1 cellular context compared by ENCODE assay signal in the genomic region with DNA sequence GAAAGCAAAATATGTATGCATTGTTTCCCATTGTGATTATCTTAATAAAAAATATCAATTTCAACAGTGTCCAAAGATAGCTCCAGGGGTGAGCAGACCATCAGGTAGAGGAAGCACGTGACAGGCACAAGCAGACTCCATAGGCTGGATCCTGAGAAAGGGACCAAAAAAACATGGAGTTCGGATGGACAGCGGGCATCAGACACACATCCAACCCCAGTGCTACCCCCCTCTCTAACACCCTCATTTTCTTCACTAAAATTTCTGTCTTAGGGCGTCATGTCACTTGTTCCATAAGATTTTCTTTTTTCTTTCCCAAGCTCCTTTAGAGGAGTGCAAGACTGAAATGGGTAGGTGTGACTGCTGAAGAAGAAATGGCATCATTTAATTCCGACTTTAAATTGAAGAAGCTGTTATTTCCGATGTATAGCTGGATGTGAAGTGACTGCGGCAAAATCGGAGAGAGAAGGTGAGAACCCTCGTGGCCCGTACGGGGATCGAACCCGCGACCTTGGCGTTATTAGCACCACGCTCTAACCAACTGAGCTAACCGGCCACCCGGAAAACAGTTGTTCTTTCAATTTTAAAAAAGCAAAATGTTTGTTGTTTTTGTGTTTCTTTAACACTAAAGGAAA.
TF ChIP-seq lines count a peak whose summit lies in the region.

No MANE protein-coding gene starts in this region.

TF ChIP-seq in A549, 52 proteins besides CTCF, POLR2A, EP300 and RAD21 (continued from another document):
- TF ChIP-seq, protein P1, sequence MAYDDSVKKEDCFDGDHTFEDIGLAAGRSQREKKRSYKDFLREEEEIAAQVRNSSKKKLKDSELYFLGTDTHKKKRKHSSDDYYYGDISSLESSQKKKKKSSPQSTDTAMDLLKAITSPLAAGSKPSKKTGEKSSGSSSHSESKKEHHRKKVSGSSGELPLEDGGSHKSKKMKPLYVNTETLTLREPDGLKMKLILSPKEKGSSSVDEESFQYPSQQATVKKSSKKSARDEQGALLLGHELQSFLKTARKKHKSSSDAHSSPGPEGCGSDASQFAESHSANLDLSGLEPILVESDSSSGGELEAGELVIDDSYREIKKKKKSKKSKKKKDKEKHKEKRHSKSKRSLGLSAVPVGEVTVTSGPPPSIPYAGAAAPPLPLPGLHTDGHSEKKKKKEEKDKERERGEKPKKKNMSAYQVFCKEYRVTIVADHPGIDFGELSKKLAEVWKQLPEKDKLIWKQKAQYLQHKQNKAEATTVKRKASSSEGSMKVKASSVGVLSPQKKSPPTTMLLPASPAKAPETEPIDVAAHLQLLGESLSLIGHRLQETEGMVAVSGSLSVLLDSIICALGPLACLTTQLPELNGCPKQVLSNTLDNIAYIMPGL (CRISPR knock-in tag; IDR thresholded peaks at IDR 0.05; ENCODE audit: borderline replicate concordance), result no peak
- TF ChIP-seq EHMT2 (IDR thresholded peaks at IDR 0.05; ENCODE audit: low read depth), result no peak
- no peak for TF ChIP-seq SMC3 (IDR thresholded peaks at IDR 0.05)
- TF ChIP-seq EHF (CRISPR knock-in tag; IDR thresholded peaks at IDR 0.05), result no peak
- peak; percentile 43; the same call in 1 of the 2 replicates for TF ChIP-seq RCOR1 (IDR thresholded peaks at IDR 0.05; ENCODE audit: low read depth, low read length)
- TF ChIP-seq ZFP36 (IDR thresholded peaks at IDR 0.05; ENCODE audit: borderline replicate concordance, partially characterized antibody), result no peak
- TF ChIP-seq, protein P2, sequence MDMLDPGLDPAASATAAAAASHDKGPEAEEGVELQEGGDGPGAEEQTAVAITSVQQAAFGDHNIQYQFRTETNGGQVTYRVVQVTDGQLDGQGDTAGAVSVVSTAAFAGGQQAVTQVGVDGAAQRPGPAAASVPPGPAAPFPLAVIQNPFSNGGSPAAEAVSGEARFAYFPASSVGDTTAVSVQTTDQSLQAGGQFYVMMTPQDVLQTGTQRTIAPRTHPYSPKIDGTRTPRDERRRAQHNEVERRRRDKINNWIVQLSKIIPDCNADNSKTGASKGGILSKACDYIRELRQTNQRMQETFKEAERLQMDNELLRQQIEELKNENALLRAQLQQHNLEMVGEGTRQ (IDR thresholded peaks at IDR 0.05), result peak; percentile 52
- TF ChIP-seq SREBF2 (IDR thresholded peaks at IDR 0.05), result peak; percentile 42
- no peak for TF ChIP-seq JUN (IDR thresholded peaks at IDR 0.05)
- no peak for TF ChIP-seq RNF2 (IDR thresholded peaks at IDR 0.05; ENCODE audit: borderline replicate concordance, low read depth)
- TF ChIP-seq PHF8 (IDR thresholded peaks at IDR 0.05; ENCODE audit: borderline replicate concordance, low read depth), result no peak
- TF ChIP-seq, protein P3, sequence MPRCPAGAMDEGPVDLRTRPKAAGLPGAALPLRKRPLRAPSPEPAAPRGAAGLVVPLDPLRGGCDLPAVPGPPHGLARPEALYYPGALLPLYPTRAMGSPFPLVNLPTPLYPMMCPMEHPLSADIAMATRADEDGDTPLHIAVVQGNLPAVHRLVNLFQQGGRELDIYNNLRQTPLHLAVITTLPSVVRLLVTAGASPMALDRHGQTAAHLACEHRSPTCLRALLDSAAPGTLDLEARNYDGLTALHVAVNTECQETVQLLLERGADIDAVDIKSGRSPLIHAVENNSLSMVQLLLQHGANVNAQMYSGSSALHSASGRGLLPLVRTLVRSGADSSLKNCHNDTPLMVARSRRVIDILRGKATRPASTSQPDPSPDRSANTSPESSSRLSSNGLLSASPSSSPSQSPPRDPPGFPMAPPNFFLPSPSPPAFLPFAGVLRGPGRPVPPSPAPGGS (IDR thresholded peaks at IDR 0.05), result no peak
- TF ChIP-seq JUNB (IDR thresholded peaks at IDR 0.05), result no peak
- no peak for TF ChIP-seq HOXA7 (CRISPR knock-in tag; IDR thresholded peaks at IDR 0.05)
- no peak for TF ChIP-seq RARB (CRISPR knock-in tag; IDR thresholded peaks at IDR 0.05)
- no peak for TF ChIP-seq NPAS2 (CRISPR knock-in tag; IDR thresholded peaks at IDR 0.05; ENCODE audit: borderline replicate concordance)
- TF ChIP-seq POLR2AphosphoS2 (conservative IDR thresholded peaks at IDR 0.05; ENCODE audit: low read length), result no peak
- TF ChIP-seq, protein P4, sequence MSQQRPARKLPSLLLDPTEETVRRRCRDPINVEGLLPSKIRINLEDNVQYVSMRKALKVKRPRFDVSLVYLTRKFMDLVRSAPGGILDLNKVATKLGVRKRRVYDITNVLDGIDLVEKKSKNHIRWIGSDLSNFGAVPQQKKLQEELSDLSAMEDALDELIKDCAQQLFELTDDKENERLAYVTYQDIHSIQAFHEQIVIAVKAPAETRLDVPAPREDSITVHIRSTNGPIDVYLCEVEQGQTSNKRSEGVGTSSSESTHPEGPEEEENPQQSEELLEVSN (IDR thresholded peaks at IDR 0.05; ENCODE audit: borderline replicate concordance, low read depth), result 0 out of 2 replicates have a peak, but pooled peaks have one; percentile 17
- TF ChIP-seq KDM5A (IDR thresholded peaks at IDR 0.05), result no peak
- no peak for TF ChIP-seq BHLHE40 (IDR thresholded peaks at IDR 0.05; ENCODE audit: low read depth, low read length)
- TF ChIP-seq, protein P5, sequence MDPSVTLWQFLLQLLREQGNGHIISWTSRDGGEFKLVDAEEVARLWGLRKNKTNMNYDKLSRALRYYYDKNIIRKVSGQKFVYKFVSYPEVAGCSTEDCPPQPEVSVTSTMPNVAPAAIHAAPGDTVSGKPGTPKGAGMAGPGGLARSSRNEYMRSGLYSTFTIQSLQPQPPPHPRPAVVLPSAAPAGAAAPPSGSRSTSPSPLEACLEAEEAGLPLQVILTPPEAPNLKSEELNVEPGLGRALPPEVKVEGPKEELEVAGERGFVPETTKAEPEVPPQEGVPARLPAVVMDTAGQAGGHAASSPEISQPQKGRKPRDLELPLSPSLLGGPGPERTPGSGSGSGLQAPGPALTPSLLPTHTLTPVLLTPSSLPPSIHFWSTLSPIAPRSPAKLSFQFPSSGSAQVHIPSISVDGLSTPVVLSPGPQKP (IDR thresholded peaks at IDR 0.05; ENCODE audit: low read depth, low read length), result no peak
